ENCODE assay signal across 16 cellular contexts in the genomic region with DNA sequence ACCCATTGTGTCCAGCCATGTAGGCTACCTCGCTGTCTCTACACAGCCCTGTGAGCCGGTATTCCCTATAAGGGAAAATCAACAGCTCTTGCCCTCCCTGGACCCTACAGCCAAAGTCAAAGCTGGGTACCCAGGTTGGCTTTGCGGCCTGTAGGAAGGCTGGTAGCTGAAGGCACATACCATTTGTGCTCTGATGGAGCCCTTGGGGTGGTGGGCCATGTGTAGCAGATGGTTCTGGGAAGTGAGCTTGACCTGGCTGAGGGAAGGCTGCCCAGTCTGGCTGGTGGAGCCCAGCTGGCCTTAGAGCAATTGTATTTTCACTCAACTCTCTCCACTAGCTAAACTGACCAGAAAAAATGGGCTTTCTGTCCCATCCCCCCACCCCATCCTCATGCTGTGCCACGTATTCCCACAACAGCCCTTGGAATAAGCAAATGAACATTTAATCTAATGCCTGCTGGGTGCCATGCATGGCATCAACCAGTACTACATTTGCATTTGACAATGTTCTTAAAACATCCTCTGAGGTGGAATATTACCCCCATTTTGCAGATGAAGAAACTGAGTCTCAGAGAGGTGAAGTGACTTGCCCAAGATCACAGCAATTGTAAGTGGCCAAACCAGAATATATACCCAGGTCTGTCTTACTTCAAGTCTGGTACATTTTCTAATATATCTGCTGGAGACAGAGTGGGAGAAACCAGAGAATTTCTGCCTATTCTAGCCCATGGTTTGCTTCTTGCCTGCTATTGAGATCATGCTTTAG. TPM values are rescaled to one million over a fixed set of nuclear protein-coding genes. Genes with fewer than 3 reads are reported as not detected.
DNase-seq lines count a peak whose midpoint lies in the region; ATAC-seq, FAIRE-seq and TF ChIP-seq lines count a peak whose summit lies in the region.
"Had no signal": no experiment of that assay in that cellular context is flagged by ENCODE, and none has a peak within 500 bp of the region (broad histone marks: within the 10 kb centered on the region; RNA-seq: fewer than 3 reads in every experiment).

No MANE protein-coding gene starts in this region.

- H3K9ac ChIP-seq in BLaER1 (no peak overlapping the region), astrocyte (ENCODE audit: low read length) (no peak overlapping the region)

- H3K4me3 Mint-ChIP-seq in GM23338 (peak overlapping the region; percentile 75), astrocyte (ENCODE audit: unreplicated experiment) (peak overlapping the region; percentile 74)
- H3K4me3 Mint-ChIP-seq in naive thymus-derived CD4-positive, alpha-beta T cell, result peak overlapping the region; percentile 61 to 85 (median 77)

- peak overlapping the region; percentile 97 for H3K4me2 ChIP-seq in BLaER1
- H3K4me2 ChIP-seq in GM23338, result peak overlapping the region; percentile 91
- H3K4me2 ChIP-seq in astrocyte (ENCODE audit: low read length), result no peak overlapping the region
- H3K4me2 ChIP-seq in PC-9, result no peak overlapping the region

- peaks cover 66% of the 10 kb centered on the region for H3K4me1 ChIP-seq in BLaER1
- H3K4me1 ChIP-seq in GM23338 (ENCODE audit: insufficient read depth), result peaks cover 5% of the 10 kb centered on the region; the same call in 1 of the 2 replicates
- H3K4me1 ChIP-seq in astrocyte (ENCODE audit: insufficient read depth, low read length), result peaks cover 12% of the 10 kb centered on the region
- H3K4me1 ChIP-seq in naive thymus-derived CD4-positive, alpha-beta T cell (ENCODE audit: control insufficient read depth in 2 of 2, insufficient read depth in 2 of 2, low read length in 2 of 2), result no peaks in the 10 kb centered on the region
- no peaks in the 10 kb centered on the region for H3K4me1 ChIP-seq in PC-9 (replicated peaks; ENCODE audit: insufficient read depth)
- H3K4me1 ChIP-seq: psoas muscle had no signal

- H3K36me3 ChIP-seq in BLaER1, result no peaks in the 10 kb centered on the region
- no peaks in the 10 kb centered on the region for H3K36me3 ChIP-seq in GM23338 (ENCODE audit: insufficient read depth)
- H3K36me3 ChIP-seq in astrocyte (ENCODE audit: insufficient read depth, low read length), result no peaks in the 10 kb centered on the region
- H3K36me3 ChIP-seq in naive thymus-derived CD4-positive, alpha-beta T cell (ENCODE audit: control insufficient read depth in 2 of 3, insufficient read depth in 3 of 3, low read length in 3 of 3), result no peaks in the 10 kb centered on the region
- no peaks in the 10 kb centered on the region for H3K36me3 ChIP-seq in PC-9 (ENCODE audit: low read depth)
- H3K36me3 ChIP-seq: adrenal gland, tibial nerve had no signal

- POLR2A ChIA-PET in naive thymus-derived CD4-positive, alpha-beta T cell (lab: Charles Lee), result interaction anchor here (1.0 kb wide), 1 partner anchor 56 kb away, joined by 3 read pairs; no protein-coding TSS in a partner anchor
- POLR2A ChIA-PET in PC-9 (lab: Charles Lee; ENCODE audit: unreplicated experiment), result no interaction called here

- FAIRE-seq in astrocyte (lab: Jason Lieb, UNC), result no peak
- FAIRE-seq: GM19239, H54, TTC549 had no signal

- H2AFZ ChIP-seq in GM23338, result no peak overlapping the region
- no peak overlapping the region for H2AFZ ChIP-seq in astrocyte (ENCODE audit: low read depth, low read length)
- no peak overlapping the region for H2AFZ ChIP-seq in PC-9

- H3K27ac Mint-ChIP-seq in GM23338 (no peak overlapping the region), astrocyte (ENCODE audit: unreplicated experiment) (no peak overlapping the region)
- H3K27ac Mint-ChIP-seq in naive thymus-derived CD4-positive, alpha-beta T cell, result no peak overlapping the region

- H3K36me3 Mint-ChIP-seq in GM23338 (ENCODE audit: low read depth) (peaks cover 3% of the 10 kb centered on the region; the same call in 1 of the 3 replicates), astrocyte (ENCODE audit: low read depth, unreplicated experiment) (no peaks in the 10 kb centered on the region)
- H3K36me3 Mint-ChIP-seq in naive thymus-derived CD4-positive, alpha-beta T cell, result peaks cover 0 to 3% (median 0%) of the 10 kb centered on the region in 5 donors

- CTCF ChIA-PET in naive thymus-derived CD4-positive, alpha-beta T cell (lab: Charles Lee), result no interaction called here
- CTCF ChIA-PET in PC-9 (lab: Charles Lee), result no interaction called here

- peaks cover 20% of the 10 kb centered on the region for H3F3A ChIP-seq in GM23338 (replicated peaks; ENCODE audit: low read depth)
- H3F3A ChIP-seq in PC-9 (ENCODE audit: insufficient read depth, low read depth), result peaks cover 6% of the 10 kb centered on the region; the same call in 1 of the 2 replicates

- H3K9me2 ChIP-seq in GM23338 (ENCODE audit: insufficient read depth) (no peaks in the 10 kb centered on the region), PC-9 (ENCODE audit: insufficient read depth) (no peaks in the 10 kb centered on the region)

- TF ChIP-seq CTCF in GM23338 (conservative IDR thresholded peaks at IDR 0.05; ENCODE audit: low read depth in 2 of 2), result no peak
- no peak for TF ChIP-seq CTCF in astrocyte (IDR thresholded peaks at IDR 0.05; ENCODE audit: insufficient read depth, low read depth, low read length)
- no peak for TF ChIP-seq CTCF in PC-9 (conservative IDR thresholded peaks at IDR 0.05)

- H3K9me3 ChIP-seq in BLaER1, result no peaks in the 10 kb centered on the region
- H3K9me3 ChIP-seq in astrocyte (ENCODE audit: insufficient read depth, low read depth, low read length), result no peaks in the 10 kb centered on the region
- no peaks in the 10 kb centered on the region for H3K9me3 ChIP-seq in naive thymus-derived CD4-positive, alpha-beta T cell (ENCODE audit: control insufficient read depth in 2 of 3, low read length in 3 of 3)
- H3K9me3 ChIP-seq in PC-9 (ENCODE audit: insufficient read depth, low read depth), result no peaks in the 10 kb centered on the region
- H3K9me3 ChIP-seq: adrenal gland, psoas muscle, tibial nerve had no signal

- no peaks in the 10 kb centered on the region for H3K9me3 Mint-ChIP-seq in GM23338
- no peaks in the 10 kb centered on the region for H3K9me3 Mint-ChIP-seq in astrocyte (ENCODE audit: unreplicated experiment)
- H3K9me3 Mint-ChIP-seq in naive thymus-derived CD4-positive, alpha-beta T cell, result peaks cover 0 to 1% (median 0%) of the 10 kb centered on the region in 11 donors

- H3K27ac ChIP-seq in BLaER1 (no peak overlapping the region), GM23338 (ENCODE audit: low read depth) (no peak overlapping the region), astrocyte (ENCODE audit: low read depth, low read length) (no peak overlapping the region), PC-9 (no peak overlapping the region)
- H3K27ac ChIP-seq in naive thymus-derived CD4-positive, alpha-beta T cell (ENCODE audit: low read depth, low read length), result no peak overlapping the region
- H3K27ac ChIP-seq: psoas muscle, tibial nerve had no signal

- no TSS peak for BruUV-seq in PC-9 (replicated peaks; lab: Mats Ljungman, UMichigan)

- H4K20me1 ChIP-seq in BLaER1 (no peaks in the 10 kb centered on the region), GM23338 (replicated peaks; ENCODE audit: insufficient read depth) (peaks cover 7% of the 10 kb centered on the region), astrocyte (ENCODE audit: insufficient read depth, low read length) (no peaks in the 10 kb centered on the region), PC-9 (ENCODE audit: insufficient read depth) (no peaks in the 10 kb centered on the region)

- H3K4me3 ChIP-seq in BLaER1 (no peak overlapping the region), GM23338 (peak overlapping the region; percentile 67), astrocyte (ENCODE audit: insufficient read depth, low read depth, low read length) (no peak overlapping the region), PC-9 (no peak overlapping the region)
- H3K4me3 ChIP-seq in naive thymus-derived CD4-positive, alpha-beta T cell (ENCODE audit: low read length), result no peak overlapping the region

- H3K27me3 ChIP-seq in BLaER1, result peaks cover 38% of the 10 kb centered on the region
- H3K27me3 ChIP-seq in GM23338 (ENCODE audit: insufficient read depth), result peaks cover 21% of the 10 kb centered on the region
- peaks cover 18% of the 10 kb centered on the region for H3K27me3 ChIP-seq in astrocyte (ENCODE audit: insufficient read depth, low read length)
- peaks cover 0 to 10% of the 10 kb centered on the region in 2 donors for H3K27me3 ChIP-seq in naive thymus-derived CD4-positive, alpha-beta T cell (ENCODE audit: control insufficient read depth in 2 of 2, insufficient read depth in 2 of 2, low read length in 2 of 2)
- peaks cover 41% of the 10 kb centered on the region for H3K27me3 ChIP-seq in PC-9 (ENCODE audit: insufficient read depth, low read depth)
- H3K27me3 ChIP-seq: adrenal gland had no signal

- H3K79me2 ChIP-seq in GM23338 (replicated peaks; ENCODE audit: insufficient read depth) (peaks cover 6% of the 10 kb centered on the region; the same call in 1 of the 2 replicates), astrocyte (ENCODE audit: insufficient read depth, low read length) (no peaks in the 10 kb centered on the region), PC-9 (ENCODE audit: low read depth) (no peaks in the 10 kb centered on the region)

- H3K27me3 Mint-ChIP-seq in GM23338 (ENCODE audit: insufficient read depth, low read depth, poor library complexity) (peaks cover 18% of the 10 kb centered on the region), astrocyte (ENCODE audit: low read depth, unreplicated experiment) (peaks cover 45% of the 10 kb centered on the region)
- H3K27me3 Mint-ChIP-seq in naive thymus-derived CD4-positive, alpha-beta T cell, result peaks cover 10 to 69% (median 42%) of the 10 kb centered on the region in 5 donors

- ATAC-seq in GM23338 (no peak), HG03442 (IDR thresholded peaks at IDR 0.05; ENCODE audit: unreplicated experiment) (no peak), GM21381 (IDR thresholded peaks at IDR 0.05; ENCODE audit: unreplicated experiment) (no peak)
- ATAC-seq in naive thymus-derived CD4-positive, alpha-beta T cell, result no peak
- ATAC-seq: psoas muscle had no signal

- no peak for DNase-seq in GM23338 (ENCODE audit: low spot score)
- DNase-seq in astrocyte (ENCODE audit: low read depth), result no peak
- no peak for DNase-seq in naive thymus-derived CD4-positive, alpha-beta T cell
- DNase-seq in NCI-H2107 (lab: John Stamatoyannopoulos, UW), result no peak
- no peak for DNase-seq in PC-9
- DNase-seq: adrenal gland, DND-41, psoas muscle, Right ventricle myocardium superior had no signal

- H3K4me1 Mint-ChIP-seq in GM23338, result peaks cover 16% of the 10 kb centered on the region
- H3K4me1 Mint-ChIP-seq in astrocyte (ENCODE audit: low read depth, unreplicated experiment), result peaks cover 13% of the 10 kb centered on the region
- peaks cover 0 to 14% (median 11%) of the 10 kb centered on the region in 7 donors for H3K4me1 Mint-ChIP-seq in naive thymus-derived CD4-positive, alpha-beta T cell

- intact Hi-C loops in naive thymus-derived CD4-positive, alpha-beta T cell (cut with micrococcal nuclease), result no loop called here
- intact Hi-C loops in PC-9 (cut with micrococcal nuclease; ENCODE audit: unreplicated experiment), result no loop called here

TF ChIP-seq in GM23338, 12 proteins besides CTCF, POLR2A, EP300 and RAD21 (continues in another document):
- no peak for TF ChIP-seq ZNF331 (CRISPR knock-in tag; IDR thresholded peaks at IDR 0.05; ENCODE audit: low read depth)

RNA-seq across cellular contexts. Expression of a gene that starts 56.8 kb away (rescaled TPM):
- 532 and 878 TPM in 2 replicates for total RNA-seq in GM23338 (2014; rRNA removed; shearing (Covaris generic))
- polyA plus RNA-seq in GM23338 (2016; fragmentation: Nextera tagmentation; extraction: Ambion mirVana), result 2,534 and 2,723 TPM in 2 replicates
- 313 and 360 TPM in 2 replicates for total RNA-seq in astrocyte
- total RNA-seq in naive thymus-derived CD4-positive, alpha-beta T cell, result 100 to 1,000 TPM in 4 of 5 experiments, 10 to 100 TPM in 1; 95.1 to 128 (median 115) TPM
- 100 to 1,000 TPM; 615 to 715 TPM for polyA plus RNA-seq in naive thymus-derived CD4-positive, alpha-beta T cell
- total RNA-seq in PC-9 (2021), result 498 and 524 TPM in 2 replicates

Comparison
In these comparisons a context has a peak if more than half of its experiments do, and no peak if none do; other contexts are left out.
1. H3K4me2 ChIP-seq: peak in BLaER1 (single experiment) and GM23338 (single experiment); none in astrocyte (single experiment) and PC-9 (single experiment).
2. Peak in every context shown above with its lines, with median percentiles within 50 percentile points of each other: H3K4me3 Mint-ChIP-seq.